In genomic region chr10:49841615-49842180, GRCh38 we compare ENCODE assay signal across 1 cellular context.
TF ChIP-seq lines count a peak whose summit lies in the region.

No MANE protein-coding gene starts in this region.

TF ChIP-seq in SK-N-SH, 30 proteins besides CTCF, POLR2A, EP300 and RAD21 (continued from another document):
- no peak for TF ChIP-seq REST (IDR thresholded peaks at IDR 0.05; ENCODE audit: low read depth, low read length)
- no peak for TF ChIP-seq ELF1 (IDR thresholded peaks at IDR 0.05)
